In the genomic region with DNA sequence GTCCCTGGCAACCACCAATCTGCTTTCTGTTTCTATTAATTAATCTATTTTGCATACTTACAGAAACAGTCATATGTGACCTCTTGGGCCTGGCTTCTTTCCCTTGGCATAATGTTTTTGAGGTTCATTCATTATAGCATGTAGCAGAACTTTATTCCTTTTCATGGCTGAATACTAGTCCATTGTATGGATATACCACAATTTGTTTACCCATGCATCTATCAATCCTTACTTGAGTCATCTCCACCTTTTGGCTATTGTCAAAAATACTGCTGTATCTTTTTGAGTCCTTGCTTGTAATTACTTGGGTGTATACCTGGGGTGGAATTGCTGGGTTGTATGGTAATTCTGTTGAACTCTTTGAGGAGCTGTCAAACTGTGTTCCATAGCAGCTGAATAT, we compare ENCODE assay signal across 27 cellular contexts.
"Had no signal": no experiment of that assay in that cellular context is flagged by ENCODE, and none has a peak within 500 bp of the region (broad histone marks: within the 10 kb centered on the region; RNA-seq: fewer than 3 reads in every experiment).

No MANE protein-coding gene starts in this region.

- H3K9me3 ChIP-seq: ovary, psoas muscle, right lobe of liver, sigmoid colon, stomach, thoracic aorta, thyroid gland, transverse colon, upper lobe of right lung, uterus had no signal

- H3K4me2 ChIP-seq: neural progenitor cell had no signal

- H3K36me3 ChIP-seq: neural progenitor cell, upper lobe of right lung, uterus had no signal

- DNase-seq: natural killer cell; occipital lobe; psoas muscle; right cardiac atrium; sigmoid colon; small intestine; stimulated activated CD4-positive, alpha-beta T cell treated with anti-CD3 and anti-CD28 coated beads, Interleukin-15, amount 100 ng/mL, for 24 hours; stimulated activated CD4-positive, alpha-beta T cell treated with anti-CD3 and anti-CD28 coated beads, Interleukin-2, amount 100 ng/mL, for 24 hours; stimulated activated CD4-positive, alpha-beta T cell treated with anti-CD3 and anti-CD28 coated beads, Interleukin-2, amount 100 ng/mL, for 48 hours; stimulated activated CD4-positive, alpha-beta T cell treated with anti-CD3 and anti-CD28 coated beads, Interleukin-4, amount 100 ng/mL, for 24 hours; stimulated activated naive B cell treated with anti-CD40 and anti-IgM and Interleukin-4, amounts not matched to agents 10 μg/mL and 1 μg/mL and 100 μg/mL, for 72 hours; stimulated activated naive CD4-positive, alpha-beta T cell treated with Interleukin-2 at 50 U/mL for 16 hours; stomach; thyroid gland; transverse colon; upper lobe of right lung had no signal

- H3K36me3 Mint-ChIP-seq: natural killer cell; stimulated activated effector memory CD8-positive, alpha-beta T cell treated with anti-CD3 and anti-CD28 coated beads, Interleukin-12 subunit alpha, Interleukin-12 subunit beta, amount 100 ng/mL, for 72 hours had no signal

- H3K9me3 Mint-ChIP-seq: type B pancreatic cell had no signal

- H3K9ac ChIP-seq: neural progenitor cell, parathyroid adenoma had no signal

- H3K4me1 ChIP-seq: neural progenitor cell, uterus had no signal

- H3K27ac Mint-ChIP-seq: natural killer cell; nephron; neural progenitor cell; progenitor cell of endocrine pancreas; stimulated activated effector memory CD8-positive, alpha-beta T cell treated with anti-CD3 and anti-CD28 coated beads, Interleukin-12 subunit alpha, Interleukin-12 subunit beta, amount 100 ng/mL, for 72 hours; stimulated activated naive B cell treated with anti-CD40 and anti-IgM and Interleukin-4, amounts not matched to agents 10 μg/mL and 1 μg/mL and 100 μg/mL, for 72 hours; stimulated activated naive CD8-positive, alpha-beta T cell treated with anti-CD3 and anti-CD28 coated beads, Interleukin-15, Interleukin-2, amounts not matched to agents 100 ng/mL and 50 ng/mL, for 24 hours; type B pancreatic cell had no signal

- FAIRE-seq: small intestine had no signal

- H2AFZ ChIP-seq: neural progenitor cell, parathyroid adenoma had no signal

- H3K27me3 Mint-ChIP-seq: progenitor cell of endocrine pancreas; stimulated activated naive B cell treated with anti-CD40 and anti-IgM and Interleukin-4, amounts not matched to agents 10 μg/mL and 1 μg/mL and 100 μg/mL, for 72 hours; type B pancreatic cell had no signal

- H3K27me3 ChIP-seq: neural progenitor cell, ovary, right lobe of liver, sigmoid colon, stomach, thyroid gland, transverse colon, upper lobe of right lung, uterus had no signal

- H3K27ac ChIP-seq: neural progenitor cell, ovary, parathyroid adenoma, psoas muscle, right lobe of liver, sigmoid colon, stomach, thoracic aorta, thyroid gland, transverse colon, upper lobe of right lung, uterus had no signal

- ATAC-seq: natural killer cell; right cardiac atrium; right lobe of liver; stimulated activated effector memory CD8-positive, alpha-beta T cell treated with anti-CD3 and anti-CD28 coated beads, Interleukin-12 subunit alpha, Interleukin-12 subunit beta, amount 100 ng/mL, for 72 hours; stimulated activated naive B cell treated with anti-CD40 and anti-IgM and Interleukin-4, amounts not matched to agents 10 μg/mL and 1 μg/mL and 100 μg/mL, for 72 hours; upper lobe of right lung had no signal

- H3K4me3 Mint-ChIP-seq: natural killer cell; nephron; neural progenitor cell; stimulated activated effector memory CD8-positive, alpha-beta T cell treated with anti-CD3 and anti-CD28 coated beads, Interleukin-12 subunit alpha, Interleukin-12 subunit beta, amount 100 ng/mL, for 72 hours; stimulated activated naive B cell treated with anti-CD40 and anti-IgM and Interleukin-4, amounts not matched to agents 10 μg/mL and 1 μg/mL and 100 μg/mL, for 72 hours; stimulated activated naive CD8-positive, alpha-beta T cell treated with anti-CD3 and anti-CD28 coated beads, Interleukin-15, Interleukin-2, amounts not matched to agents 100 ng/mL and 50 ng/mL, for 24 hours; type B pancreatic cell had no signal

- H3K4me3 ChIP-seq: neural progenitor cell, ovary, psoas muscle, right lobe of liver, sigmoid colon, stomach, thoracic aorta, thyroid gland, transverse colon, upper lobe of right lung, uterus had no signal
